20 cellular contexts compared by ENCODE assay signal in genomic region chr1:29962831-29963247, GRCh38.
DNase-seq lines count a peak whose midpoint lies in the region; ATAC-seq, FAIRE-seq and TF ChIP-seq lines count a peak whose summit lies in the region.
"Had no signal": no experiment of that assay in that cellular context is flagged by ENCODE, and none has a peak within 500 bp of the region (broad histone marks: within the 10 kb centered on the region; RNA-seq: fewer than 3 reads in every experiment).

No MANE protein-coding gene starts in this region.

- CTCF ChIA-PET in HCT116 (lab: Charles Lee), result no interaction called here
- CTCF ChIA-PET in HepG2 (lab: Yijun Ruan, JAX; ENCODE audit: low intra/inter-chr PET ratio, low total read pairs), result no interaction called here

- H3K27me3 ChIP-seq in HCT116 (ENCODE audit: insufficient read depth, low read length), result peaks cover 10% of the 10 kb centered on the region; the same call in 1 of the 2 replicates
- H3K27me3 ChIP-seq in RWPE2 (ENCODE audit: insufficient read depth, poor library complexity, severe bottlenecking), result no peaks in the 10 kb centered on the region
- H3K27me3 ChIP-seq in endodermal cell (ENCODE audit: control insufficient read depth, insufficient read depth, low read length, poor library complexity, severe bottlenecking), result no peaks in the 10 kb centered on the region
- H3K27me3 ChIP-seq in HepG2 (ENCODE audit: control insufficient read depth in 1 of 2, insufficient read depth in 2 of 2, low read length in 2 of 2), result peaks cover 0 to 3% of the 10 kb centered on the region in 2 experiments; a peak in 2 of 5 replicates

- H3K4me3 Mint-ChIP-seq in endodermal cell, result no peak overlapping the region
- no peak overlapping the region for H3K4me3 Mint-ChIP-seq in stimulated activated naive CD8-positive, alpha-beta T cell treated with anti-CD3 and anti-CD28 coated beads, Interleukin-15, amount 100 ng/mL, for 72 hours
- H3K4me3 Mint-ChIP-seq: B cell; CD4-positive, alpha-beta T cell; T-cell had no signal

- H3K79me2 ChIP-seq in HCT116 (ENCODE audit: insufficient read depth, low read length) (no peaks in the 10 kb centered on the region), HepG2 (ENCODE audit: insufficient read depth, low read length) (no peaks in the 10 kb centered on the region)

- TF ChIP-seq POLR2A in HCT116 (IDR thresholded peaks at IDR 0.05; ENCODE audit: borderline replicate concordance, extremely low read depth, insufficient read depth, insufficient read length) (no peak), HepG2 (IDR thresholded peaks at IDR 0.05; ENCODE audit: insufficient read depth in 1 of 2, low read depth in 2 of 2, low read length in 2 of 2) (no peak)

- peak overlapping the region; percentile 40 for H3K4me2 ChIP-seq in HCT116 (ENCODE audit: low read length)
- H3K4me2 ChIP-seq in HepG2 (ENCODE audit: low read depth, low read length), result no peak overlapping the region

- no peak for TF ChIP-seq EP300 in HepG2 (IDR thresholded peaks at IDR 0.05; ENCODE audit: low read depth in 2 of 2, low read length in 2 of 2)
- no peak for TF ChIP-seq EP300 in HepG2 (CRISPR knock-in tag; IDR thresholded peaks at IDR 0.05; ENCODE audit: borderline replicate concordance)

- in situ Hi-C loops in Caki2 (cut with HindIII; ENCODE audit: low pct_unique_long_range_greater_than_20kb, low sequenced_read_pairs), result no loop called here
- in situ Hi-C loops in HepG2 (cut with HindIII; ENCODE audit: extremely low pct_ligation_motif_present, low pct_unique_long_range_greater_than_20kb), result no loop called here

- intact Hi-C loops in HCT116 (cut with micrococcal nuclease) (no loop called here), HepG2 (cut with micrococcal nuclease; ENCODE audit: unreplicated experiment) (no loop called here)

- 87 to 90% methylated on average over 2 to 3 of the region's 3 CpGs for WGBS in endodermal cell (ENCODE audit: insufficient coverage in 1 of 2, insufficient read length in 1 of 2), 2 experiments
- WGBS in HepG2 (ENCODE audit: low lambda C conversion rate), result no CpG with 5 or more reads among the region's 3 CpGs

- H3K9ac ChIP-seq in HCT116 (ENCODE audit: low read length) (no peak overlapping the region), endodermal cell (ENCODE audit: extremely low read depth, low read length, poor library complexity, severe bottlenecking) (no peak overlapping the region), HepG2 (ENCODE audit: insufficient read depth, low read depth, low read length) (no peak overlapping the region)

- no peak for FAIRE-seq in HepG2 (lab: Jason Lieb, UNC)
- FAIRE-seq: D721Med, HTR-8/SVneo had no signal

- H3K4me3 ChIP-seq in HCT116 (replicated peaks in 1 of 2; ENCODE audit: low read depth in 1 of 2, low read length in 2 of 2) (0 out of 4 replicates have a peak overlapping the region, but pooled peaks of 1 of the 2 experiments have one; percentile 4), RWPE2 (ENCODE audit: severe bottlenecking) (no peak overlapping the region), endodermal cell (ENCODE audit: low read length) (no peak overlapping the region), HepG2 (replicated peaks in 1 of 3; ENCODE audit: insufficient read depth in 1 of 3, low read depth in 2 of 3, low read length in 3 of 3) (no peak overlapping the region)
- H3K4me3 ChIP-seq: SJCRH30 had no signal

- H3K4me1 ChIP-seq in HCT116 (ENCODE audit: control insufficient read depth in 1 of 2, insufficient read depth in 2 of 2, low read length in 2 of 2) (peaks cover 0 to 13% of the 10 kb centered on the region in 2 experiments; a peak in 2 of 4 replicates), RWPE2 (ENCODE audit: insufficient read depth, poor library complexity, severe bottlenecking) (no peaks in the 10 kb centered on the region), endodermal cell (ENCODE audit: control insufficient read depth, insufficient read depth, low read length) (peaks cover 5% of the 10 kb centered on the region), HepG2 (ENCODE audit: insufficient read depth, low read length) (no peaks in the 10 kb centered on the region)
- H3K4me1 ChIP-seq: SJCRH30 had no signal

- peaks cover 4% of the 10 kb centered on the region for H3K4me1 Mint-ChIP-seq in endodermal cell
- no peaks in the 10 kb centered on the region for H3K4me1 Mint-ChIP-seq in stimulated activated naive CD8-positive, alpha-beta T cell treated with anti-CD3 and anti-CD28 coated beads, Interleukin-15, amount 100 ng/mL, for 72 hours
- H3K4me1 Mint-ChIP-seq: B cell, T-cell had no signal

- H3K27ac Mint-ChIP-seq in endodermal cell, result no peak overlapping the region
- no peak overlapping the region for H3K27ac Mint-ChIP-seq in stimulated activated naive CD8-positive, alpha-beta T cell treated with anti-CD3 and anti-CD28 coated beads, Interleukin-15, amount 100 ng/mL, for 72 hours
- H3K27ac Mint-ChIP-seq: B cell; CD4-positive, alpha-beta T cell; T-cell had no signal

- no peaks in the 10 kb centered on the region for H3K9me2 ChIP-seq in HCT116 (ENCODE audit: insufficient read depth)

- H3K9me3 ChIP-seq in HCT116 (ENCODE audit: control insufficient read depth in 1 of 2, insufficient read depth in 1 of 2, low read depth in 1 of 2, low read length in 2 of 2), result no peaks in the 10 kb centered on the region
- H3K9me3 ChIP-seq in RWPE2 (ENCODE audit: severe bottlenecking), result no peaks in the 10 kb centered on the region
- no peaks in the 10 kb centered on the region for H3K9me3 ChIP-seq in endodermal cell (ENCODE audit: control insufficient read depth, low read length)
- H3K9me3 ChIP-seq in HepG2 (ENCODE audit: low read length), result no peaks in the 10 kb centered on the region
- H3K9me3 ChIP-seq: SJCRH30 had no signal

- BruUV-seq in HCT116 (replicated peaks; lab: Mats Ljungman, UMichigan), result no TSS peak
- no TSS peak for BruUV-seq in HepG2 (replicated peaks; lab: Mats Ljungman, UMichigan)

- no peaks in the 10 kb centered on the region for H3K9me3 Mint-ChIP-seq in endodermal cell
- no peaks in the 10 kb centered on the region for H3K9me3 Mint-ChIP-seq in stimulated activated naive CD8-positive, alpha-beta T cell treated with anti-CD3 and anti-CD28 coated beads, Interleukin-15, amount 100 ng/mL, for 72 hours
- H3K9me3 Mint-ChIP-seq: CD4-positive, alpha-beta T cell; T-cell had no signal

- H4K20me1 ChIP-seq in HCT116 (ENCODE audit: insufficient read depth) (no peaks in the 10 kb centered on the region), HepG2 (ENCODE audit: insufficient read depth, low read length) (no peaks in the 10 kb centered on the region)

- TF ChIP-seq CTCF in HCT116 (IDR thresholded peaks at IDR 0.05 in 2 of 3, conservative IDR thresholded peaks at IDR 0.05 in 1 of 3; ENCODE audit: borderline replicate concordance in 1 of 3, insufficient read depth in 1 of 3, low read depth in 2 of 3, low read length in 2 of 3), result no peak
- no peak for TF ChIP-seq CTCF in RWPE2 (IDR thresholded peaks at IDR 0.05; ENCODE audit: poor library complexity, severe bottlenecking)
- TF ChIP-seq CTCF in endodermal cell (conservative IDR thresholded peaks at IDR 0.05), result no peak
- TF ChIP-seq CTCF in HepG2 (CRISPR knock-in tag; IDR thresholded peaks at IDR 0.05), result no peak

- no peak overlapping the region; the same call in 1 of the 2 replicates for H3K27ac ChIP-seq in HCT116 (ENCODE audit: low read depth, low read length)
- H3K27ac ChIP-seq in RWPE2 (ENCODE audit: poor library complexity, severe bottlenecking), result no peak overlapping the region
- H3K27ac ChIP-seq in endodermal cell (ENCODE audit: low read depth, low read length), result no peak overlapping the region
- H3K27ac ChIP-seq in HepG2 (ENCODE audit: extremely low read length, insufficient read depth, low read length), result no peak overlapping the region
- H3K27ac ChIP-seq: SJCRH30 had no signal

- TF ChIP-seq RAD21 in HCT116 (IDR thresholded peaks at IDR 0.05; ENCODE audit: low read depth), result no peak
- no peak for TF ChIP-seq RAD21 in HepG2 (CRISPR knock-in tag; IDR thresholded peaks at IDR 0.05)

- DNase-seq in Caki2 (ENCODE audit: low read depth) (peak; percentile 64), HCT116 (ENCODE audit: low read depth, low spot score) (peak; percentile 54), RWPE2 (ENCODE audit: low spot score) (no peak), endodermal cell (peak; percentile 73), occipital lobe (lab: John Stamatoyannopoulos, UW) (no peak), HepG2 (ENCODE audit: low spot score) (no peak), mesenteric fat pad (ENCODE audit: low spot score) (no peak)
- no peak for DNase-seq in stimulated activated naive CD8-positive, alpha-beta T cell treated with anti-CD3 and anti-CD28 coated beads, Interleukin-15, amount 100 ng/mL, for 72 hours
- DNase-seq: CD4-positive, alpha-beta T cell; HCEC 1CT; KBM-7; NCI-H1105 treated with DMSO at 0.1 percent for 48 hours; NCI-H1930; NCI-H2171; RPMI8226; SJCRH30; T-cell had no signal

- POLR2A ChIA-PET in HCT116 (lab: Charles Lee) (no interaction called here), HepG2 (lab: Yijun Ruan, JAX) (no interaction called here)

- RAD21 ChIA-PET in HCT116 (lab: Charles Lee; ENCODE audit: low non-redundant PET in 1 of 2, low total read pairs in 2 of 2, uncharacterized antibody in 2 of 2, unreplicated experiment in 2 of 2), result no interaction called here

- H3K36me3 Mint-ChIP-seq in endodermal cell (ENCODE audit: low read depth), result no peaks in the 10 kb centered on the region
- H3K36me3 Mint-ChIP-seq: T-cell had no signal

- H3K36me3 ChIP-seq in HCT116 (ENCODE audit: control insufficient read depth in 1 of 2, insufficient read depth in 2 of 2, low read length in 2 of 2), result no peaks in the 10 kb centered on the region
- no peaks in the 10 kb centered on the region for H3K36me3 ChIP-seq in RWPE2 (ENCODE audit: low read depth)
- no peaks in the 10 kb centered on the region for H3K36me3 ChIP-seq in endodermal cell (ENCODE audit: control insufficient read depth, insufficient read depth, low read length)
- H3K36me3 ChIP-seq in HepG2 (replicated peaks in 1 of 2; ENCODE audit: control insufficient read depth in 1 of 2, insufficient read depth in 2 of 2, low read length in 2 of 2), result no peaks in the 10 kb centered on the region
- H3K36me3 ChIP-seq: SJCRH30 had no signal

- H2AFZ ChIP-seq in HCT116 (ENCODE audit: low read depth, low read length, poor library complexity, severe bottlenecking) (no peak overlapping the region), HepG2 (ENCODE audit: low read length) (no peak overlapping the region)

- H3K27me3 Mint-ChIP-seq in endodermal cell (ENCODE audit: insufficient read depth), result peaks cover 5% of the 10 kb centered on the region
- peaks cover 8% of the 10 kb centered on the region for H3K27me3 Mint-ChIP-seq in stimulated activated naive CD8-positive, alpha-beta T cell treated with anti-CD3 and anti-CD28 coated beads, Interleukin-15, amount 100 ng/mL, for 72 hours

- ATAC-seq in HCT116, result peak; percentile 87
- ATAC-seq in RWPE2 (ENCODE audit: low read depth), result peak; percentile 41; the same call in 1 of the 3 replicates
- ATAC-seq in HepG2, result no peak
- no peak for ATAC-seq in stimulated activated naive CD8-positive, alpha-beta T cell treated with anti-CD3 and anti-CD28 coated beads, Interleukin-15, amount 100 ng/mL, for 72 hours
- ATAC-seq: T-cell had no signal

TF ChIP-seq in HepG2, 621 proteins besides CTCF, POLR2A, EP300 and RAD21 (continues in another document):
- TF ChIP-seq NFIB (CRISPR knock-in tag; IDR thresholded peaks at IDR 0.05; ENCODE audit: borderline replicate concordance), result no peak

Comparison
In these comparisons a context has a peak if more than half of its experiments do, and no peak if none do; other contexts are left out.
1. DNase-seq: peak in Caki2 (single experiment), HCT116 (single experiment) and endodermal cell (single experiment); none in RWPE2 (single experiment), occipital lobe (single experiment), HepG2 (single experiment), stimulated activated naive CD8-positive, alpha-beta T cell treated with anti-CD3 and anti-CD28 coated beads, Interleukin-15, amount 100 ng/mL, for 72 hours (0 of 2) and mesenteric fat pad (single experiment).
2. ATAC-seq: peak in HCT116 (single experiment) and RWPE2 (single experiment); none in HepG2 (single experiment) and stimulated activated naive CD8-positive, alpha-beta T cell treated with anti-CD3 and anti-CD28 coated beads, Interleukin-15, amount 100 ng/mL, for 72 hours (single experiment).